In genomic region chr18:13914756-13915155, GRCh38 we compare ENCODE assay signal across 40 cellular contexts. TPM values are rescaled to one million over a fixed set of nuclear protein-coding genes. Genes with fewer than 3 reads are reported as not detected.
"Had no signal": no experiment of that assay in that cellular context is flagged by ENCODE, and none has a peak within 500 bp of the region (broad histone marks: within the 10 kb centered on the region; RNA-seq: fewer than 3 reads in every experiment).

No MANE protein-coding gene starts in this region.

- H3K27ac ChIP-seq: ascending aorta, cardiac muscle cell, VCaP had no signal

- H3K36me3 Mint-ChIP-seq: activated CD4-positive, alpha-beta memory T cell treated with anti-CD3 and anti-CD28 coated beads for 36 hours; activated naive CD4-positive, alpha-beta T cell treated with anti-CD3 and anti-CD28 coated beads, Interleukin-2, amount 50 U/mL, for 72 hours; activated naive CD8-positive, alpha-beta T cell treated with anti-CD3 and anti-CD28 coated beads for 36 hours; brain had no signal

- H3K36me3 ChIP-seq: ascending aorta, cardiac muscle cell had no signal

- H3K4me1 Mint-ChIP-seq: activated B cell treated with CpG ODN at 0.5 μM for 24 hours; activated CD4-positive, alpha-beta T cell treated with anti-CD3 and anti-CD28 coated beads, Interleukin-2, amount 10 ng/mL, durations not matched to agents 24 days and 14 days; activated naive CD8-positive, alpha-beta T cell treated with anti-CD3 and anti-CD28 coated beads for 36 hours; activated T-helper 17 cell treated with anti-CD3 and anti-CD28 coated beads, Interleukin-2, amount 50 U/mL, for 72 hours; central memory CD8-positive, alpha-beta T cell had no signal

- FAIRE-seq: bronchial epithelial cell, TTC549 had no signal

- DNase-seq: activated B cell treated with CpG ODN at 0.5 μM for 24 hours; activated CD4-positive, alpha-beta memory T cell treated with anti-CD3 and anti-CD28 coated beads for 36 hours; activated CD4-positive, alpha-beta T cell treated with anti-CD3 and anti-CD28 coated beads for 4 hours; activated CD4-positive, alpha-beta T cell treated with anti-CD3 and anti-CD28 coated beads, Interleukin-2, amount 10 ng/mL, durations not matched to agents 24 days and 14 days; activated CD4-positive, alpha-beta T cell treated with anti-CD3 and anti-CD28 coated beads, Interleukin-2, amount 50 U/mL, for 1 hour; activated CD4-positive, alpha-beta T cell treated with anti-CD3 and anti-CD28 coated beads, Interleukin-2, amount 50 U/mL, for 4 hours; activated CD4-positive, CD25-positive, alpha-beta regulatory T cell treated with anti-CD3 and anti-CD28 coated beads, Interleukin-2, amount 50 U/mL, for 72 hours; activated CD8-positive, alpha-beta memory T cell treated with anti-CD3 and anti-CD28 coated beads, Interleukin-2, amount 50 U/mL, for 4 hours; activated CD8-positive, alpha-beta T cell treated with anti-CD3 and anti-CD28 coated beads for 36 hours; activated effector memory CD4-positive, alpha-beta T cell treated with anti-CD3 and anti-CD28 coated beads, Interleukin-2, amount 50 U/mL, for 16 hours; activated gamma-delta T cell treated with Interleukin-2 at 50 U/mL for 16 hours; activated naive CD4-positive, alpha-beta T cell; activated naive CD4-positive, alpha-beta T cell treated with anti-CD3 and anti-CD28 coated beads for 36 hours; activated naive CD4-positive, alpha-beta T cell treated with anti-CD3 and anti-CD28 coated beads, Interleukin-2, amount 50 U/mL, for 16 hours; activated naive CD8-positive, alpha-beta T cell treated with anti-CD3 and anti-CD28 coated beads for 36 hours; activated T-cell treated with anti-CD3 and anti-CD28 coated beads for 4 hours; activated T-cell treated with anti-CD3 and anti-CD28 coated beads, Interleukin-2, amount 50 U/mL, for 1 hour; activated T-cell treated with anti-CD3 and anti-CD28 coated beads, Interleukin-2, amount 50 U/mL, for 4 hours; activated T-cell treated with anti-CD3 and anti-CD28 coated beads, Interleukin-2, amount 50 U/mL, for 72 hours; amygdala; anterior cingulate cortex; caudate nucleus; cerebellar nuclear complex; T-helper 1 cell; T-helper 2 cell; T-helper 9 cell had no signal

- H3K4me1 ChIP-seq: ascending aorta had no signal

- H3K9me3 Mint-ChIP-seq: activated B cell treated with CpG ODN at 0.5 μM for 24 hours; activated CD4-positive, alpha-beta memory T cell treated with anti-CD3 and anti-CD28 coated beads for 36 hours; activated CD4-positive, alpha-beta T cell treated with anti-CD3 and anti-CD28 coated beads, Interleukin-2, amount 10 ng/mL, durations not matched to agents 24 days and 14 days; activated CD8-positive, alpha-beta T cell treated with anti-CD3 and anti-CD28 coated beads for 36 hours; activated naive CD4-positive, alpha-beta T cell treated with anti-CD3 and anti-CD28 coated beads for 36 hours; activated naive CD4-positive, alpha-beta T cell treated with anti-CD3 and anti-CD28 coated beads, Interleukin-2, amount 50 U/mL, for 72 hours; activated naive CD8-positive, alpha-beta T cell treated with anti-CD3 and anti-CD28 coated beads for 36 hours; activated T-cell treated with anti-CD3 and anti-CD28 coated beads, Interleukin-2, amount 50 U/mL, for 4 hours; activated T-cell treated with anti-CD3 and anti-CD28 coated beads, Interleukin-2, amount 50 U/mL, for 72 hours; activated T-helper 1 cell treated with anti-CD3 and anti-CD28 coated beads, Interleukin-12 subunit alpha, Interleukin-12 subunit beta, Interleukin-2, Interleukin-4 antibody, amounts not matched to agents 30 ng/mL and 10 ng/mL and 1 ng/mL, durations not matched to agents 14 hours and 24 hours and 36 hours; activated T-helper 17 cell treated with anti-CD3 and anti-CD28 coated beads, Interleukin-2, amount 50 U/mL, for 72 hours; brain; central memory CD8-positive, alpha-beta T cell; T-helper 1 cell treated with Interleukin-12 subunit alpha and Interleukin-12 subunit beta and Interleukin-4 antibody, amounts not matched to agents 30 μg/mL and 1 μg/mL, for 36 hours; T-helper 2 cell treated with Interferon-gamma antibody and Interleukin-4, amounts not matched to agents 5 μg/mL and 100 μg/mL, for 36 hours had no signal

- H3K27me3 ChIP-seq: ascending aorta, cardiac muscle cell had no signal

- H3K4me3 ChIP-seq: ascending aorta, cardiac muscle cell had no signal

- H3K9me3 ChIP-seq: ascending aorta had no signal

- H3K27ac Mint-ChIP-seq: activated B cell treated with CpG ODN at 0.5 μM for 24 hours; activated CD4-positive, alpha-beta memory T cell treated with anti-CD3 and anti-CD28 coated beads for 36 hours; activated CD4-positive, alpha-beta T cell treated with anti-CD3 and anti-CD28 coated beads, Interleukin-2, amount 10 ng/mL, durations not matched to agents 24 days and 14 days; activated CD8-positive, alpha-beta T cell treated with anti-CD3 and anti-CD28 coated beads for 36 hours; activated naive CD4-positive, alpha-beta T cell treated with anti-CD3 and anti-CD28 coated beads for 36 hours; activated naive CD4-positive, alpha-beta T cell treated with anti-CD3 and anti-CD28 coated beads, Interleukin-2, amount 50 U/mL, for 72 hours; activated naive CD8-positive, alpha-beta T cell treated with anti-CD3 and anti-CD28 coated beads for 36 hours; activated T-cell treated with anti-CD3 and anti-CD28 coated beads, Interleukin-2, amount 50 U/mL, for 72 hours; activated T-helper 1 cell treated with anti-CD3 and anti-CD28 coated beads, Interleukin-12 subunit alpha, Interleukin-12 subunit beta, Interleukin-2, Interleukin-4 antibody, amounts not matched to agents 30 ng/mL and 10 ng/mL and 1 ng/mL, durations not matched to agents 14 hours and 24 hours and 36 hours; activated T-helper 17 cell treated with anti-CD3 and anti-CD28 coated beads, Interleukin-2, amount 50 U/mL, for 72 hours; brain; T-helper 1 cell treated with Interleukin-12 subunit alpha and Interleukin-12 subunit beta and Interleukin-4 antibody, amounts not matched to agents 30 μg/mL and 1 μg/mL, for 36 hours; T-helper 2 cell treated with Interferon-gamma antibody and Interleukin-4, amounts not matched to agents 5 μg/mL and 100 μg/mL, for 36 hours had no signal

- H3K27me3 Mint-ChIP-seq: activated CD4-positive, alpha-beta memory T cell treated with anti-CD3 and anti-CD28 coated beads for 36 hours; activated CD4-positive, alpha-beta T cell treated with anti-CD3 and anti-CD28 coated beads, Interleukin-2, amount 10 ng/mL, durations not matched to agents 24 days and 14 days; activated naive CD8-positive, alpha-beta T cell treated with anti-CD3 and anti-CD28 coated beads for 36 hours; activated T-helper 17 cell treated with anti-CD3 and anti-CD28 coated beads, Interleukin-2, amount 50 U/mL, for 72 hours; brain had no signal

- H3K4me3 Mint-ChIP-seq: activated B cell treated with CpG ODN at 0.5 μM for 24 hours; activated CD4-positive, alpha-beta memory T cell treated with anti-CD3 and anti-CD28 coated beads for 36 hours; activated CD4-positive, alpha-beta T cell treated with anti-CD3 and anti-CD28 coated beads, Interleukin-2, amount 10 ng/mL, durations not matched to agents 24 days and 14 days; activated CD8-positive, alpha-beta T cell treated with anti-CD3 and anti-CD28 coated beads for 36 hours; activated naive CD4-positive, alpha-beta T cell treated with anti-CD3 and anti-CD28 coated beads for 36 hours; activated naive CD8-positive, alpha-beta T cell treated with anti-CD3 and anti-CD28 coated beads for 36 hours; activated T-cell treated with anti-CD3 and anti-CD28 coated beads, Interleukin-2, amount 50 U/mL, for 4 hours; activated T-cell treated with anti-CD3 and anti-CD28 coated beads, Interleukin-2, amount 50 U/mL, for 72 hours; activated T-helper 1 cell treated with anti-CD3 and anti-CD28 coated beads, Interleukin-12 subunit alpha, Interleukin-12 subunit beta, Interleukin-2, Interleukin-4 antibody, amounts not matched to agents 30 ng/mL and 10 ng/mL and 1 ng/mL, durations not matched to agents 14 hours and 24 hours and 36 hours; activated T-helper 17 cell treated with anti-CD3 and anti-CD28 coated beads, Interleukin-2, amount 50 U/mL, for 72 hours; brain; central memory CD8-positive, alpha-beta T cell; T-helper 1 cell treated with Interleukin-12 subunit alpha and Interleukin-12 subunit beta and Interleukin-4 antibody, amounts not matched to agents 30 μg/mL and 1 μg/mL, for 36 hours; T-helper 2 cell treated with Interferon-gamma antibody and Interleukin-4, amounts not matched to agents 5 μg/mL and 100 μg/mL, for 36 hours had no signal

RNA-seq across cellular contexts. Expression of gene MC2R, which starts 0.6 kb away (rescaled TPM):
- total RNA-seq: activated B cell treated with CpG ODN at 0.5 μM for 24 hours; activated CD4-positive, alpha-beta memory T cell treated with anti-CD3 and anti-CD28 coated beads for 36 hours; activated CD4-positive, alpha-beta T cell treated with anti-CD3 and anti-CD28 coated beads, Interleukin-2, amount 10 ng/mL, durations not matched to agents 24 days and 14 days; activated CD8-positive, alpha-beta memory T cell treated with anti-CD3 and anti-CD28 coated beads for 36 hours; activated CD8-positive, alpha-beta T cell treated with anti-CD3 and anti-CD28 coated beads for 36 hours; activated naive CD4-positive, alpha-beta T cell treated with anti-CD3 and anti-CD28 coated beads for 36 hours; activated naive CD4-positive, alpha-beta T cell treated with anti-CD3 and anti-CD28 coated beads, Interleukin-2, amount 50 U/mL, for 72 hours; activated naive CD8-positive, alpha-beta T cell treated with anti-CD3 and anti-CD28 coated beads for 36 hours; activated T-cell treated with anti-CD3 and anti-CD28 coated beads, Interleukin-2, amount 50 U/mL, for 4 hours; activated T-cell treated with anti-CD3 and anti-CD28 coated beads, Interleukin-2, amount 50 U/mL, for 72 hours; activated T-helper 1 cell treated with anti-CD3 and anti-CD28 coated beads, Interleukin-12 subunit alpha, Interleukin-12 subunit beta, Interleukin-2, Interleukin-4 antibody, amounts not matched to agents 30 ng/mL and 10 ng/mL and 1 ng/mL, durations not matched to agents 14 hours and 24 hours and 36 hours; activated T-helper 17 cell treated with anti-CD3 and anti-CD28 coated beads, Interleukin-2, amount 50 U/mL, for 72 hours; ascending aorta; bronchial epithelial cell; cardiac muscle cell; chondrocyte had no signal
